In the genomic region with DNA sequence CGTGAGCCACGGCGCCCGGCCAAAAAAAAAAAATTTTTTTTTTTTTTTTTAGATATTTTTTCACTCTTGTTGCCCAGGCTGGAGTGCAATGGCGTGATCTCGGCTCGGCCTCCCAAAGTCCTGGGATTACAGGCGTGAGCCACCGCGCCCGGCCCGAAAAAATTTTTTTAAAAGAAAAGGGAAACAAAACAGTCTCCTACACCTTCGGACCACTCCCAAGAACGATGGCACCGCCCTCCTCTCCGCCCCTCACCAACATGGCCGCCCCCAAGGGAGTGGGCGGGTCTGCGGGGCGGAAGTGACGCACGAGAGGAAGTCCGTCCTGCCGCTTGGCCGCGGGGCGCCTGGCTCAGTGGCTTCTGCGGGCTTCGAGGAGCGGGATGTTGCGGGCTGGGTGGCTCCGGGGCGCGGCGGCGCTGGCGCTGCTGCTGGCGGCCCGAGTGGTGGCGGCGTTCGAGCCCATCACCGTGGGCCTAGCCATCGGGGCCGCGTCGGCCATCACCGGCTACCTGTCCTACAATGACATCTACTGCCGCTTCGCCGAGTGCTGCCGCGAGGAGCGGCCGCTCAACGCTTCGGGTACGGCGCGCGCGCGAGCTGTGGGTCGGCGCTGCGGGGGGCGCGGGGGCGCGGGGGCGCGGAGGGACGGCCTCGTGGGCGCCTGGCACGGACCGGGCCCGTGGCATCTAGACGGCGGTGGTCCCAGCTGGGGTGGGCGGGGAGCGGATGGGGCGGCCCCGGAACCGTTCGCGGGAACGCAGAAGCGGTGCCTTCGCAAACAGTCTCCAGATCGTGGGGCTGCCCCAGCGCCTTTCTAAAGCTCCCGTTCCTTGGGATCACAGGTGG, we compare ENCODE assay signal across 8 cellular contexts. TPM values are rescaled to one million over a fixed set of nuclear protein-coding genes. Genes with fewer than 3 reads are reported as not detected.
DNase-seq lines count a peak whose midpoint lies in the region; ATAC-seq, FAIRE-seq and TF ChIP-seq lines count a peak whose summit lies in the region.

Gene TOR1B (plus strand): TSS at position 352 of the 846 bp plus-strand sequence. CDS start 29 bp downstream, at position 381.

- BruUV-seq in mammary epithelial cell (replicated peaks; lab: Mats Ljungman, UMichigan) = no TSS peak

- H3K79me2 ChIP-seq in mammary epithelial cell (ENCODE audit: insufficient read depth, low read length) = peaks cover 13% of the 10 kb centered on the region

- peak; percentile 92 for DNase-seq in ACHN
- DNase-seq in NCI-H2227 (lab: John Stamatoyannopoulos, UW; ENCODE audit: unreplicated experiment) = peak; percentile 94
- DNase-seq in mammary epithelial cell = peak; percentile 88
- DNase-seq in iPS-NIHi11 (ENCODE audit: low spot score) = peak; percentile 94
- DNase-seq in small intestine = peak; percentile 92

- H3K9ac ChIP-seq in mammary epithelial cell (ENCODE audit: insufficient read depth, low read length) = peak within 1 kb of the TSS; percentile 46

- CTCF ChIA-PET in mammary epithelial cell (lab: Charles Lee; ENCODE audit: low non-redundant PET) = no interaction called here

- in situ Hi-C loops in ACHN (cut with HindIII; ENCODE audit: low pct_ligation_motif_present, low pct_unique_long_range_greater_than_20kb, low sequenced_read_pairs) (no loop called here), mammary epithelial cell (cut with MboI; ENCODE audit: low sequenced_read_pairs in 2 of 2) (no loop called here)

- H3K9me3 ChIP-seq in mammary epithelial cell (replicated peaks; ENCODE audit: insufficient read depth, low read length) = no peaks in the 10 kb centered on the region
- no peaks in the 10 kb centered on the region for H3K9me3 ChIP-seq in small intestine (ENCODE audit: control insufficient read depth, low read depth)

- peak within 1 kb of the TSS; percentile 81 for H3K4me2 ChIP-seq in mammary epithelial cell (ENCODE audit: insufficient read depth, low read depth, low read length)

- TF ChIP-seq CTCF in WI38 (IDR thresholded peaks at IDR 0.05; ENCODE audit: low read depth, low read length) (no peak), mammary epithelial cell (conservative IDR thresholded peaks at IDR 0.05 in 1 of 2, IDR thresholded peaks at IDR 0.05 in 1 of 2; ENCODE audit: extremely low read depth in 1 of 2, insufficient read depth in 1 of 2, low read depth in 1 of 2, low read length in 2 of 2) (no peak)

- H4K20me1 ChIP-seq in mammary epithelial cell (ENCODE audit: insufficient read depth, low read length) = no peaks in the 10 kb centered on the region

- dilution Hi-C loops in mammary epithelial cell (cut with HindIII; ENCODE audit: low sequenced_read_pairs) = loop anchor here (5.0 kb wide), 1 partner anchor 171 kb away; no protein-coding TSS in a partner anchor

- H3K27me3 ChIP-seq in mammary epithelial cell (ENCODE audit: insufficient read depth, low read length) = no peaks in the 10 kb centered on the region
- no peaks in the 10 kb centered on the region for H3K27me3 ChIP-seq in small intestine (ENCODE audit: control insufficient read depth in 2 of 2, insufficient read depth in 2 of 2, low read length in 2 of 2)

- H3K4me3 ChIP-seq in WI38 (ENCODE audit: low read depth, low read length) (peak within 1 kb of the TSS; percentile 79), mammary epithelial cell (replicated peaks in 1 of 3; ENCODE audit: insufficient read depth in 1 of 3, low read depth in 2 of 3, low read length in 3 of 3) (peak within 1 kb of the TSS; percentile 62 to 78 (median 74)), small intestine (ENCODE audit: low read depth in 1 of 2, low read length in 2 of 2) (peak within 1 kb of the TSS; percentile 76 to 82)

- H3K27ac ChIP-seq in mammary epithelial cell (ENCODE audit: insufficient read depth, low read depth, low read length) (peak within 1 kb of the TSS; percentile 24), small intestine (ENCODE audit: low read depth in 1 of 2, low read length in 1 of 2) (peak within 1 kb of the TSS; percentile 79 to 84)

- H3K4me1 ChIP-seq in mammary epithelial cell (ENCODE audit: insufficient read depth, low read length) = peaks cover 7% of the 10 kb centered on the region
- no peaks in the 10 kb centered on the region for H3K4me1 ChIP-seq in small intestine (ENCODE audit: control insufficient read depth in 2 of 2, insufficient read depth in 1 of 2, low read depth in 1 of 2, low read length in 1 of 2)

- FAIRE-seq in small intestine (lab: Jason Lieb, UNC) = no peak

- peak within 1 kb of the TSS; percentile 90 for H2AFZ ChIP-seq in mammary epithelial cell (ENCODE audit: low read depth, low read length)

- intact Hi-C loops in mammary epithelial cell (cut with micrococcal nuclease) = no loop called here

- WGBS in mammary epithelial cell (ENCODE audit: low coverage, missing lambda C conversion rate) = under 1% methylated on average over 20 of the region's 93 CpGs
- 0 to 1% (median 0%) methylated on average over 69 to 93 of the region's 93 CpGs for WGBS in small intestine, 3 donors

- H3K36me3 ChIP-seq in mammary epithelial cell (ENCODE audit: insufficient read depth, low read length) (no peaks in the 10 kb centered on the region), small intestine (ENCODE audit: control insufficient read depth in 2 of 2, insufficient read depth in 2 of 2, low read length in 2 of 2) (no peaks in the 10 kb centered on the region)

- ATAC-seq in GM18873 (IDR thresholded peaks at IDR 0.05; ENCODE audit: low FRiP score, unreplicated experiment) = peak; percentile 73
- ATAC-seq in HG03139 (IDR thresholded peaks at IDR 0.05; ENCODE audit: unreplicated experiment) = peak; percentile 87

RNA-seq across cellular contexts. Expression of gene TOR1B, which starts in this region (rescaled TPM):
- total RNA-seq in mammary epithelial cell = 10 to 100 TPM; 19.7 to 29.2 TPM
- 20.7 TPM for polyA plus RNA-seq in mammary epithelial cell
- polyA minus RNA-seq in mammary epithelial cell = 6.5 TPM
- 10 to 100 TPM in 2 of 3 donors, 1 to 10 TPM in 1; 7.0 to 22.9 (median 12.1) TPM for polyA plus RNA-seq in small intestine

Comparison
In these comparisons a context has a peak if more than half of its experiments do, and no peak if none do; other contexts are left out.
1. Peak in every context shown above with its lines: DNase-seq, ATAC-seq, H3K4me3 ChIP-seq and H3K27ac ChIP-seq.